Comparison of ENCODE assay signal across 1 cellular context in genomic region chr10:44960098-44960480, GRCh38.
TF ChIP-seq lines count a peak whose summit lies in the region.

No MANE protein-coding gene starts in this region.

TF ChIP-seq in K562, 482 proteins besides CTCF, POLR2A, EP300 and RAD21:
- TF ChIP-seq PHTF2 (CRISPR knock-in tag; IDR thresholded peaks at IDR 0.05) (no peak), ZNF23 (CRISPR knock-in tag; IDR thresholded peaks at IDR 0.05) (no peak), ETV6 (IDR thresholded peaks at IDR 0.05; ENCODE audit: borderline replicate concordance in 1 of 2, low read depth in 2 of 2, low read length in 1 of 2) (no peak), ETV6 (CRISPR knock-in tag; IDR thresholded peaks at IDR 0.05; ENCODE audit: borderline replicate concordance) (no peak), RBM15 (IDR thresholded peaks at IDR 0.05; ENCODE audit: insufficient read depth, low read length) (no peak), PML (IDR thresholded peaks at IDR 0.05; ENCODE audit: low read length) (no peak), MBD2 (IDR thresholded peaks at IDR 0.05; ENCODE audit: borderline replicate concordance, low read depth) (no peak), CCNT2 (IDR thresholded peaks at IDR 0.05; ENCODE audit: borderline replicate concordance, extremely low read depth, insufficient read length, low read depth, low read length) (no peak), ZNF561 (CRISPR knock-in tag; conservative IDR thresholded peaks at IDR 0.05) (no peak), ZNF253 (CRISPR knock-in tag; conservative IDR thresholded peaks at IDR 0.05) (no peak), ZNF778 (CRISPR knock-in tag; IDR thresholded peaks at IDR 0.05) (no peak), PURB (CRISPR knock-in tag; IDR thresholded peaks at IDR 0.05; ENCODE audit: low read depth) (no peak), ZBTB11 (CRISPR knock-in tag; IDR thresholded peaks at IDR 0.05) (no peak), DEAF1 (CRISPR knock-in tag; IDR thresholded peaks at IDR 0.05) (no peak), ZNF277 (CRISPR knock-in tag; IDR thresholded peaks at IDR 0.05; ENCODE audit: borderline replicate concordance) (no peak), LCOR (CRISPR knock-in tag; IDR thresholded peaks at IDR 0.05) (no peak), THRB (CRISPR knock-in tag; conservative IDR thresholded peaks at IDR 0.05) (no peak), FOSL1 (tag; conservative IDR thresholded peaks at IDR 0.05) (no peak)
